8 cellular contexts compared by ENCODE assay signal in the genomic region with DNA sequence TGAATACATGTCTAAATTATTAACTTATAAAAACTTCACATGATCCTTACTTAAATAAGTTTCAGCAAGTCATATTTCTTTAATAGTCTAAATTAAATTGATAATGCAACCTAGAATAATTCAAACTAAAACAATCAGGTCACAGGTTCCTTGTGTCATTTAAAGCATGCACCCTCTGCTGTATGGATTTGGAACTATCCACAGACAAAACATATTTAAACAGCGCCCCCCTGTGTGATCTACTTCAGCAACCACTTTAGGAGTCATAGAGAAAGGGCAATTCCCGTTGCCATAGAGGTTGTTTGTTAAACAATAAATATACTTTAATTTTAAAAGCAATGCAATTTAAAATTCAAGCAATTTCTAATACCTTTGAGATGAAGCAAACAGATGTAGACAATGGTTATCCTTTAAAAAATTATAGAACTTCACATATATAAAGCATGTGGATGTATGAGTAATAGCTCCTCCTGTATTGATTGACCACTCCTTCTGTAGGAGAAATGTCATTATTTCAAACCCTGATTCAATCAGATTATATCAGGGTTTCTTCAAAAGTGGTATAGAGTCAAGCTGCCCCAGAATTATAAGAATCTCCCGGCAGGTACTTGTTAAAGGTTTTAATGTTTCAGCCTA. TPM values are rescaled to one million over a fixed set of nuclear protein-coding genes. Genes with fewer than 3 reads are reported as not detected.
A peak's percentile ranks its signal among the peaks of the same experiment; 100 is the strongest.
DNase-seq lines count a peak whose midpoint lies in the region; TF ChIP-seq lines count a peak whose summit lies in the region.

No MANE protein-coding gene starts in this region.

- H3K79me2 ChIP-seq in Loucy (ENCODE audit: insufficient read depth, low read length) = no peaks in the 10 kb centered on the region

- H3K4me3 ChIP-seq in Loucy (ENCODE audit: low read length, poor library complexity, severe bottlenecking) = no peak overlapping the region
- no peak overlapping the region for H3K4me3 ChIP-seq in esophagus muscularis mucosa
- H3K4me3 ChIP-seq in neuronal stem cell (ENCODE audit: low read length in 2 of 2) = no peak overlapping the region

- H3K9me3 ChIP-seq in Loucy (ENCODE audit: insufficient read depth, low read depth, low read length) (no peaks in the 10 kb centered on the region), esophagus muscularis mucosa (no peaks in the 10 kb centered on the region), neuronal stem cell (replicated peaks in 1 of 2; ENCODE audit: control insufficient read depth in 2 of 2, insufficient read depth in 1 of 2, low read depth in 1 of 2, low read length in 2 of 2) (no peaks in the 10 kb centered on the region)

- no peaks in the 10 kb centered on the region for H4K20me1 ChIP-seq in Loucy (ENCODE audit: insufficient read depth, low read length, poor library complexity, severe bottlenecking)

- no peak overlapping the region for H2BK15ac ChIP-seq in neuronal stem cell (ENCODE audit: low read length)

- no peaks in the 10 kb centered on the region for H3K36me3 Mint-ChIP-seq in activated CD4-positive, alpha-beta T cell treated with anti-CD3 and anti-CD28 coated beads, Interleukin-2, amount 10 ng/mL, durations not matched to agents 24 days and 14 days (ENCODE audit: low read depth)
- no peaks in the 10 kb centered on the region for H3K36me3 Mint-ChIP-seq in HFFc6 (ENCODE audit: low read depth)

- no peak overlapping the region for H2BK5ac ChIP-seq in neuronal stem cell (ENCODE audit: low read length)

- peak; percentile 71 for DNase-seq in activated CD4-positive, alpha-beta T cell treated with anti-CD3 and anti-CD28 coated beads, Interleukin-2, amount 10 ng/mL, durations not matched to agents 24 days and 14 days
- no peak for DNase-seq in activated CD4-positive, alpha-beta T cell treated with anti-CD3 and anti-CD28 coated beads, Interleukin-2, amount 50 U/mL, for 48 hours
- DNase-seq in HFFc6 = peak; percentile 78
- peak; percentile 9 for DNase-seq in SHP77 treated with DMSO at 0.1 percent for 48 hours (lab: John Stamatoyannopoulos, UW)
- no peak for DNase-seq in esophagus muscularis mucosa (ENCODE audit: extremely low spot score)
- peak; percentile 51 for DNase-seq in neuronal stem cell (ENCODE audit: low spot score)
- no peak for DNase-seq in central memory CD4-positive, alpha-beta T cell

- H3K14ac ChIP-seq in neuronal stem cell (ENCODE audit: low read length) = no peak overlapping the region

- no peak overlapping the region for H3K4ac ChIP-seq in neuronal stem cell (ENCODE audit: low read length)

- H3K9me2 ChIP-seq in Loucy (replicated peaks; ENCODE audit: low read depth, low read length) = no peaks in the 10 kb centered on the region

- peak; percentile 93 for TF ChIP-seq CTCF in HFFc6 (IDR thresholded peaks at IDR 0.05)
- TF ChIP-seq CTCF in Loucy (conservative IDR thresholded peaks at IDR 0.05; ENCODE audit: low read length) = peak; percentile 100
- peak; percentile 53 to 58 (median 56) for TF ChIP-seq CTCF in esophagus muscularis mucosa (IDR thresholded peaks at IDR 0.05)

- H3K4me1 Mint-ChIP-seq in activated CD4-positive, alpha-beta T cell treated with anti-CD3 and anti-CD28 coated beads, Interleukin-2, amount 10 ng/mL, durations not matched to agents 24 days and 14 days = no peaks in the 10 kb centered on the region
- no peaks in the 10 kb centered on the region for H3K4me1 Mint-ChIP-seq in HFFc6 (ENCODE audit: low read depth)

- no peak overlapping the region for H2BK120ac ChIP-seq in neuronal stem cell (ENCODE audit: low read depth, low read length)

- no peak overlapping the region for H3K27ac Mint-ChIP-seq in activated CD4-positive, alpha-beta T cell treated with anti-CD3 and anti-CD28 coated beads, Interleukin-2, amount 10 ng/mL, durations not matched to agents 24 days and 14 days
- H3K27ac Mint-ChIP-seq in HFFc6 = peak overlapping the region; percentile 37

- no peak overlapping the region for H2BK12ac ChIP-seq in neuronal stem cell (ENCODE audit: low read length)

- no peak overlapping the region for H4K91ac ChIP-seq in neuronal stem cell (ENCODE audit: low read depth, low read length, poor library complexity)

- H3K4me3 Mint-ChIP-seq in activated CD4-positive, alpha-beta T cell treated with anti-CD3 and anti-CD28 coated beads, Interleukin-2, amount 10 ng/mL, durations not matched to agents 24 days and 14 days = no peak overlapping the region
- H3K4me3 Mint-ChIP-seq in HFFc6 = no peak overlapping the region

- H3K27me3 ChIP-seq in Loucy (ENCODE audit: insufficient read depth, low read length, poor library complexity, severe bottlenecking) = no peaks in the 10 kb centered on the region
- no peaks in the 10 kb centered on the region for H3K27me3 ChIP-seq in esophagus muscularis mucosa
- H3K27me3 ChIP-seq in neuronal stem cell (ENCODE audit: control insufficient read depth in 3 of 3, insufficient read depth in 3 of 3, low read depth in 1 of 3, low read length in 3 of 3) = no peaks in the 10 kb centered on the region

- H3K9ac ChIP-seq in Loucy (ENCODE audit: low read depth, low read length, poor library complexity, severe bottlenecking) (no peak overlapping the region), neuronal stem cell (ENCODE audit: low read depth, low read length, poor library complexity) (no peak overlapping the region)

- H3K4me1 ChIP-seq in Loucy (ENCODE audit: insufficient read depth, low read length, poor library complexity, severe bottlenecking) (no peaks in the 10 kb centered on the region), esophagus muscularis mucosa (peaks cover 0 to 15% (median 9%) of the 10 kb centered on the region in 4 donors), neuronal stem cell (ENCODE audit: control insufficient read depth in 2 of 2, insufficient read depth in 1 of 2, low read depth in 1 of 2, low read length in 2 of 2) (peaks cover 3 to 4% of the 10 kb centered on the region in 2 donors)

- H3K36me3 ChIP-seq in Loucy (ENCODE audit: insufficient read depth, low read length) (no peaks in the 10 kb centered on the region), esophagus muscularis mucosa (no peaks in the 10 kb centered on the region), neuronal stem cell (replicated peaks in 1 of 2; ENCODE audit: control insufficient read depth in 2 of 2, insufficient read depth in 2 of 2, low read length in 2 of 2) (no peaks in the 10 kb centered on the region)

- TF ChIP-seq POLR2A in esophagus muscularis mucosa (IDR thresholded peaks at IDR 0.05; ENCODE audit: low read depth) = no peak

- no peak for TF ChIP-seq EP300 in esophagus muscularis mucosa (IDR thresholded peaks at IDR 0.05)

- peak overlapping the region; percentile 40; the same call in 1 of the 2 replicates for H2AFZ ChIP-seq in Loucy (ENCODE audit: low read length)
- no peak overlapping the region for H2AFZ ChIP-seq in neuronal stem cell (ENCODE audit: low read length)

- H3K9me3 Mint-ChIP-seq in activated CD4-positive, alpha-beta T cell treated with anti-CD3 and anti-CD28 coated beads, Interleukin-2, amount 10 ng/mL, durations not matched to agents 24 days and 14 days = no peaks in the 10 kb centered on the region
- H3K9me3 Mint-ChIP-seq in HFFc6 = no peaks in the 10 kb centered on the region

- H2AK5ac ChIP-seq in neuronal stem cell (ENCODE audit: low read depth, low read length) = no peak overlapping the region

- H3K79me1 ChIP-seq in neuronal stem cell (ENCODE audit: low read depth, low read length) = no peaks in the 10 kb centered on the region

- H3K27ac ChIP-seq in esophagus muscularis mucosa (replicated peaks in 1 of 4) = no peak overlapping the region
- no peak overlapping the region for H3K27ac ChIP-seq in neuronal stem cell (replicated peaks; ENCODE audit: low read length)

- H3K23ac ChIP-seq in neuronal stem cell (ENCODE audit: low read depth, low read length, poor library complexity) = no peak overlapping the region

- H3K4me2 ChIP-seq in Loucy (ENCODE audit: low read depth, low read length, poor library complexity, severe bottlenecking) = no peak overlapping the region
- H3K4me2 ChIP-seq in neuronal stem cell (ENCODE audit: insufficient read depth, low read length, poor library complexity, severe bottlenecking) = no peak overlapping the region

- intact Hi-C loops in activated CD4-positive, alpha-beta T cell treated with anti-CD3 and anti-CD28 coated beads, Interleukin-2, amount 10 ng/mL, durations not matched to agents 24 days and 14 days (cut with micrococcal nuclease) = no loop called here
- intact Hi-C loops in esophagus muscularis mucosa (cut with DNase I) = loop anchor here (5.0 kb wide), 1 partner anchor 38 kb away; no protein-coding TSS in a partner anchor

- no peaks in the 10 kb centered on the region for H3F3A ChIP-seq in Loucy (ENCODE audit: low read depth)

- H4K8ac ChIP-seq in neuronal stem cell (ENCODE audit: low read depth, low read length) = no peak overlapping the region

- H3K18ac ChIP-seq in neuronal stem cell (ENCODE audit: low read length) = no peak overlapping the region

- WGBS in esophagus muscularis mucosa = 48% methylated on average over 3 of the region's 3 CpGs
- no CpG with 5 or more reads among the region's 3 CpGs for WGBS in neuronal stem cell (ENCODE audit: extremely low coverage in 2 of 2, insufficient read length in 2 of 2, insufficient replicate concordance in 1 of 2), 2 donors

- no peaks in the 10 kb centered on the region for H3K27me3 Mint-ChIP-seq in activated CD4-positive, alpha-beta T cell treated with anti-CD3 and anti-CD28 coated beads, Interleukin-2, amount 10 ng/mL, durations not matched to agents 24 days and 14 days
- peaks cover 2% of the 10 kb centered on the region; the same call in 1 of the 2 replicates for H3K27me3 Mint-ChIP-seq in HFFc6 (ENCODE audit: insufficient read depth)

RNA-seq across cellular contexts. Expression of a gene that starts 21.2 kb away (rescaled TPM):
- not detected in 2 replicates for total RNA-seq in activated CD4-positive, alpha-beta T cell treated with anti-CD3 and anti-CD28 coated beads, Interleukin-2, amount 10 ng/mL, durations not matched to agents 24 days and 14 days
- under 1 TPM in 1 of 6 experiments, not detected in 5; 0.19 TPM for total RNA-seq in HFFc6 (2021; fragmentation: NEBNext Ultra II Directional; extraction: Animal tissue kit (Norgen Biotek cat#: 25700))
- 1 to 10 TPM; 3.3 to 6.3 (median 4.3) TPM for total RNA-seq in esophagus muscularis mucosa
- 11.8 TPM for polyA plus RNA-seq in neuronal stem cell (2013, experiment 1 of 2)
- 11.9 TPM for polyA plus RNA-seq in neuronal stem cell (2013, experiment 2 of 2)

Comparison
In these comparisons a context has a peak if more than half of its experiments do, and no peak if none do; other contexts are left out.
1. DNase-seq: peak in activated CD4-positive, alpha-beta T cell treated with anti-CD3 and anti-CD28 coated beads, Interleukin-2, amount 10 ng/mL, durations not matched to agents 24 days and 14 days (single experiment), HFFc6 (single experiment), SHP77 treated with DMSO at 0.1 percent for 48 hours (single experiment) and neuronal stem cell (single experiment); none in activated CD4-positive, alpha-beta T cell treated with anti-CD3 and anti-CD28 coated beads, Interleukin-2, amount 50 U/mL, for 48 hours (0 of 2), esophagus muscularis mucosa (single experiment) and central memory CD4-positive, alpha-beta T cell (single experiment).
2. Peak in every context shown above with its lines, with median percentiles within 50 percentile points of each other: CTCF ChIP-seq.